1 cellular context compared by ENCODE assay signal in the genomic region with DNA sequence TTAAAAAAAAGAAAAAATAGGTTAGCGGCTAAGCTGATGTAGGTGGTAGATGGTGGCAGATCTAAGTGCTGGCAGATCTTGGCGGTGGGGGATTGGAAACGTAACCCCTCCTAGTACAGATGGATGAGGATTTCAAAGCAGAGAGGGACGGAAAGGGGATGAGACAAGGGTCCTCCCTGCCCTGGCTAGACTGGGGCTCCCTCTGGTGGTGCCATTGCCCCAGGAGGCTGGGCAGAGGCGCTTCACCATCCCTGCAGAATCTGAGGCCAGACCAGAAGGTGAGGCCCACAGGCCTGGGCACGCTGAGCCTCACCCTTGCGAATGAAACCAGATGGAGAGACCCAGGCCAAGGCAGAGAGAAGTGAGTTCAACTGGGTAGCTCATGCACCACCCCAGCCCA.
TF ChIP-seq lines count a peak whose summit lies in the region.

No MANE protein-coding gene starts in this region.

TF ChIP-seq in K562, 482 proteins besides CTCF, POLR2A, EP300 and RAD21:
- TF ChIP-seq, protein P1, sequence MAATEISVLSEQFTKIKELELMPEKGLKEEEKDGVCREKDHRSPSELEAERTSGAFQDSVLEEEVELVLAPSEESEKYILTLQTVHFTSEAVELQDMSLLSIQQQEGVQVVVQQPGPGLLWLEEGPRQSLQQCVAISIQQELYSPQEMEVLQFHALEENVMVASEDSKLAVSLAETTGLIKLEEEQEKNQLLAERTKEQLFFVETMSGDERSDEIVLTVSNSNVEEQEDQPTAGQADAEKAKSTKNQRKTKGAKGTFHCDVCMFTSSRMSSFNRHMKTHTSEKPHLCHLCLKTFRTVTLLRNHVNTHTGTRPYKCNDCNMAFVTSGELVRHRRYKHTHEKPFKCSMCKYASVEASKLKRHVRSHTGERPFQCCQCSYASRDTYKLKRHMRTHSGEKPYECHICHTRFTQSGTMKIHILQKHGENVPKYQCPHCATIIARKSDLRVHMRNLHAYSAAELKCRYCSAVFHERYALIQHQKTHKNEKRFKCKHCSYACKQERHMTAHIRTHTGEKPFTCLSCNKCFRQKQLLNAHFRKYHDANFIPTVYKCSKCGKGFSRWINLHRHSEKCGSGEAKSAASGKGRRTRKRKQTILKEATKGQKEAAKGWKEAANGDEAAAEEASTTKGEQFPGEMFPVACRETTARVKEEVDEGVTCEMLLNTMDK (IDR thresholded peaks at IDR 0.05; ENCODE audit: borderline replicate concordance, insufficient read depth, low read depth, low read length, poor library complexity, severe bottlenecking), result peak; percentile 38
- TF ChIP-seq, protein P2, sequence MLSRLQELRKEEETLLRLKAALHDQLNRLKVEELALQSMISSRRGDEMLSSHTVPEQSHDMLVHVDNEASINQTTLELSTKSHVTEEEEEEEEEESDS (CRISPR knock-in tag; IDR thresholded peaks at IDR 0.05), result no peak
- TF ChIP-seq, protein P3, sequence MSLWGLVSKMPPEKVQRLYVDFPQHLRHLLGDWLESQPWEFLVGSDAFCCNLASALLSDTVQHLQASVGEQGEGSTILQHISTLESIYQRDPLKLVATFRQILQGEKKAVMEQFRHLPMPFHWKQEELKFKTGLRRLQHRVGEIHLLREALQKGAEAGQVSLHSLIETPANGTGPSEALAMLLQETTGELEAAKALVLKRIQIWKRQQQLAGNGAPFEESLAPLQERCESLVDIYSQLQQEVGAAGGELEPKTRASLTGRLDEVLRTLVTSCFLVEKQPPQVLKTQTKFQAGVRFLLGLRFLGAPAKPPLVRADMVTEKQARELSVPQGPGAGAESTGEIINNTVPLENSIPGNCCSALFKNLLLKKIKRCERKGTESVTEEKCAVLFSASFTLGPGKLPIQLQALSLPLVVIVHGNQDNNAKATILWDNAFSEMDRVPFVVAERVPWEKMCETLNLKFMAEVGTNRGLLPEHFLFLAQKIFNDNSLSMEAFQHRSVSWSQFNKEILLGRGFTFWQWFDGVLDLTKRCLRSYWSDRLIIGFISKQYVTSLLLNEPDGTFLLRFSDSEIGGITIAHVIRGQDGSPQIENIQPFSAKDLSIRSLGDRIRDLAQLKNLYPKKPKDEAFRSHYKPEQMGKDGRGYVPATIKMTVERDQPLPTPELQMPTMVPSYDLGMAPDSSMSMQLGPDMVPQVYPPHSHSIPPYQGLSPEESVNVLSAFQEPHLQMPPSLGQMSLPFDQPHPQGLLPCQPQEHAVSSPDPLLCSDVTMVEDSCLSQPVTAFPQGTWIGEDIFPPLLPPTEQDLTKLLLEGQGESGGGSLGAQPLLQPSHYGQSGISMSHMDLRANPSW (CRISPR knock-in tag; IDR thresholded peaks at IDR 0.05), result no peak
- TF ChIP-seq ZNF263 (CRISPR knock-in tag; IDR thresholded peaks at IDR 0.05; ENCODE audit: borderline replicate concordance), result peak; percentile 80; the same call in 1 of the 2 replicates
- TF ChIP-seq SMC3 (conservative IDR thresholded peaks at IDR 0.05; ENCODE audit: insufficient read depth, low read depth, low read length), result peak; percentile 50
